ENCODE assay signal across 8 cellular contexts in the genomic region with DNA sequence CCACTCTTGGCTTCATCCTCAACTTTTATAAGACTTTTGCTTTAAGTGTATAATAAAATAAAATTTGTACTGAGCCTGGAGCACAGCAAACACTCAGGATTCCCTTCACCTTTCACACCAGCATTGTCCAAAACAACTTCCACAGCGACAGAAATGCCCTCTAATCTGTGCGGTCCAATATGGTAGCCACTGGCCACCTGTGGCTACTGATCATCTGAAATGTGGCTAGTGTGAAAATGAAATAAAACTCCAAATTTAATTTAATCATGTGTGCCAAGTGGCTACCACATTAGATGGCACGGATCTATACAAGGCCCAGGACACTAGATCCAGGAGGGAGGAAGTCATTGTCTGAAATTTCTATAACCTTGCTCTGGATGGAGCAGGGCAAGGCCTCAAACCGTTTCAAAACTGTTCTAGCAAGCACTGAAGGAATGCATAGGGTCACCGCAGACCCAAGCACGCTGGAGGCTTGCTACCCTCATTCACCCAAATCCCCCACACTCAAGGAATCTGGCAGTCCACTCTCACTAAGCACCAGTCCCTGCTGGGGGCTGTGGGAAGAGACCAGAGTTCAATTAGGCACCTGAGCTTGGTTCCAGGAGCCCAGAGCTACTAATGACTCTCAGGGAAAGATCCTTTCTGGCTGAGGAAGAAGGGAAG.
DNase-seq lines count a peak whose midpoint lies in the region; ATAC-seq and TF ChIP-seq lines count a peak whose summit lies in the region.

No MANE protein-coding gene starts in this region.

- ATAC-seq in HG02759 (IDR thresholded peaks at IDR 0.05; ENCODE audit: unreplicated experiment) (no peak), HG02885 (IDR thresholded peaks at IDR 0.05; ENCODE audit: poor library complexity, unreplicated experiment) (no peak), HG03280 (IDR thresholded peaks at IDR 0.05; ENCODE audit: unreplicated experiment) (no peak), HG03025 (IDR thresholded peaks at IDR 0.05; ENCODE audit: low FRiP score, unreplicated experiment) (no peak)

- H3K4me3 ChIP-seq in LNCaP clone FGC (ENCODE audit: low read depth, low read length) (peak overlapping the region; percentile 90), choroid plexus epithelial cell (ENCODE audit: low read depth, low read length) (peak overlapping the region; percentile 96)

- peaks cover 40% of the 10 kb centered on the region for H3K36me3 Mint-ChIP-seq in nephron (ENCODE audit: low read depth)

- no peak for TF ChIP-seq CTCF in C4-2B (conservative IDR thresholded peaks at IDR 0.05)
- TF ChIP-seq CTCF in LNCaP clone FGC (IDR thresholded peaks at IDR 0.05; ENCODE audit: control insufficient read depth, extremely low read depth, insufficient read depth), result no peak
- no peak for TF ChIP-seq CTCF in choroid plexus epithelial cell (conservative IDR thresholded peaks at IDR 0.05; ENCODE audit: low read depth, low read length)
- TF ChIP-seq CTCF in nephron (IDR thresholded peaks at IDR 0.05; ENCODE audit: unreplicated experiment in 3 of 3), result no peak

- H3K27ac Mint-ChIP-seq in nephron, result peak overlapping the region; percentile 98 to 99 (median 99)

- peaks cover 42% of the 10 kb centered on the region for H3K4me1 Mint-ChIP-seq in nephron

- H3K27ac ChIP-seq in C4-2B, result peak overlapping the region; percentile 94

- DNase-seq in LNCaP clone FGC (ENCODE audit: low read depth), result no peak
- DNase-seq in choroid plexus epithelial cell (ENCODE audit: low read depth), result peak; percentile 16

- no peaks in the 10 kb centered on the region for H3K27me3 Mint-ChIP-seq in nephron (ENCODE audit: low read depth)

- peak overlapping the region; percentile 95 to 97 (median 96) for H3K4me3 Mint-ChIP-seq in nephron

- no peaks in the 10 kb centered on the region for H3K9me3 Mint-ChIP-seq in nephron
